9 cellular contexts compared by ENCODE assay signal in the genomic region with DNA sequence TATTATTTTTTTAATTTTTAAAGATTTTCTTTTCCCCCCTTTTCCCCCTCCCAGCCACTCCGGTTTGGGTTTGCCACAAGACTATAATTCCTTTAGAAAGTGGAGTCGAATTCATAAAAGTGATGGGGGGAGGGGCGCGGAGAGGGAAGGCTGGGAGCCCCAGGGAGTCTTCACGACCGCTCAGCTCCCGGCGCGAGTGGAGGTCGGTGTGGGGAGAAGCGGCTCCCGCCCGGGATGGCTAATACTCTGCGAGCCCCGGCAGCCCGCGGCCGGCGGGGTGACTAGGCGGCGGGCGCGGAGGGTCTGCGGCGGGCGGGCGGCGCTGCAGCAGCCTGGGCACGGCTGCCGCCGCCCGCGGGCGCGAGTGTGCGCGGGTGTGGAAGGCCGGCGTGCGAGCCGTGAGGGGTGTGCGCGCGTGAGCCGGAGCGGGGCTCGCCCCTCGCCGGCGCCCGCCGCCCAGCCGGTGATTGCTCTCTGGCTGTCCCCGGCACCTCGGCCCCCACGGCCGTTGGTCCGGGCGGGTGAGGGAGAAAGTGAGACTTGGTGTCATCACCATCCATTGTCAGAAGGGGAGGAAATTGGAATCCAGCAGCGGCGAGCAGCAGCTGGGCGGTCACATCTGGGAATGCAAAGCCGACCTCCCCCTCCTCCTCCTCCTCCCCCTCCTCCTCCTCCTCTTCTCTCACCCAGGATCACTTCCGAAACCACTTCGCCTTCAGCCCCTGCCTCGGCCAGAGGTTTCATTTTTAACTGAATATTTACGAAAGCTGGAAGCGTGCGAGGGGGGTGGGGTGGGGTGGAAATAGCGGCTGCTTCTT. TPM values are rescaled to one million over a fixed set of nuclear protein-coding genes. Genes with fewer than 3 reads are reported as not detected.
DNase-seq lines count a peak whose midpoint lies in the region; ATAC-seq and TF ChIP-seq lines count a peak whose summit lies in the region.
"Had no signal": no experiment of that assay in that cellular context is flagged by ENCODE, and none has a peak within 500 bp of the region (broad histone marks: within the 10 kb centered on the region; RNA-seq: fewer than 3 reads in every experiment).

A gene with protein sequence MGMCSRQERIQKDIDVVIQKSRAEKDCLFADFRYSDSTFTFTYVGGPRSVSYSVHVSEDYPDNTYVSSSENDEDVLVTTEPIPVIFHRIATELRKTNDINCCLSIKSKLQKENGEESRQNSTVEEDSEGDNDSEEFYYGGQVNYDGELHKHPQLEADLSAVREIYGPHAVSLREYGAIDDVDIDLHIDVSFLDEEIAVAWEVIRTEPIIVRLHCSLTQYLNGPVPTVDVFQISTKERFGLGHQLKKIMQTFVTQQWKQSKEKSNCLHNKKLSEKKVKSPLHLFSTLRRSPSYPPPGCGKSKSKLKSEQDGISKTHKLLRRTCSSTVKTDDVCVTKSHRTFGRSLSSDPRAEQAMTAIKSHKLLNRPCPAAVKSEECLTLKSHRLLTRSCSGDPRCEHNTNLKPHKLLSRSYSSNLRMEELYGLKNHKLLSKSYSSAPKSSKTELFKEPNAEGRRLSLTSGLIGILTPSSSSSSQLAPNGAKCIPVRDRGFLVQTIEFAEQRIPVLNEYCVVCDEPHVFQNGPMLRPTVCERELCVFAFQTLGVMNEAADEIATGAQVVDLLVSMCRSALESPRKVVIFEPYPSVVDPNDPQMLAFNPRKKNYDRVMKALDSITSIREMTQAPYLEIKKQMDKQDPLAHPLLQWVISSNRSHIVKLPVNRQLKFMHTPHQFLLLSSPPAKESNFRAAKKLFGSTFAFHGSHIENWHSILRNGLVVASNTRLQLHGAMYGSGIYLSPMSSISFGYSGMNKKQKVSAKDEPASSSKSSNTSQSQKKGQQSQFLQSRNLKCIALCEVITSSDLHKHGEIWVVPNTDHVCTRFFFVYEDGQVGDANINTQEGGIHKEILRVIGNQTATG (plus strand): TSS at position 377 of the 818 bp plus-strand sequence. CDS start 459 bp downstream, outside the sequence.

- peak within 1 kb of the TSS; percentile 78 for H3K4me2 ChIP-seq in BLaER1

- H3K27me3 Mint-ChIP-seq in T-helper 17 cell = no peaks in the 10 kb centered on the region

- TF ChIP-seq CTCF in astrocyte of the cerebellum (IDR thresholded peaks at IDR 0.05; ENCODE audit: low read depth, low read length, missing control alignments) (no peak), sigmoid colon (IDR thresholded peaks at IDR 0.05) (no peak)

- peak; percentile 36 to 42 (median 38) for DNase-seq in T-helper 17 cell
- DNase-seq in astrocyte of the cerebellum (ENCODE audit: low read depth) = no peak
- peak; percentile 78 for DNase-seq in sigmoid colon

- intact Hi-C loops in sigmoid colon (cut with DNase I) = loop anchor here (5.0 kb wide), 1 partner anchor 86 kb away; no protein-coding TSS in a partner anchor

- peaks cover 8% of the 10 kb centered on the region for H3K36me3 Mint-ChIP-seq in T-helper 17 cell (ENCODE audit: low read depth)

- peak within 1 kb of the TSS; percentile 82 for H3K4me3 ChIP-seq in BLaER1
- H3K4me3 ChIP-seq in HUES48 (ENCODE audit: low read depth, low read length) = peak within 1 kb of the TSS; percentile 98
- H3K4me3 ChIP-seq in astrocyte of the cerebellum (ENCODE audit: low read depth, low read length) = peak within 1 kb of the TSS; percentile 84
- H3K4me3 ChIP-seq in iPS-11a (ENCODE audit: low read depth, low read length) = peak within 1 kb of the TSS; percentile 73
- peak within 1 kb of the TSS; percentile 77 to 98 (median 86) for H3K4me3 ChIP-seq in sigmoid colon
- H3K4me3 ChIP-seq: K562 had no signal

- TF ChIP-seq POLR2A in sigmoid colon (IDR thresholded peaks at IDR 0.05) = no peak

- TF ChIP-seq EP300 in sigmoid colon (IDR thresholded peaks at IDR 0.05) = no peak

- ATAC-seq in GM19351 (IDR thresholded peaks at IDR 0.05; ENCODE audit: unreplicated experiment) = peak; percentile 44
- peak; percentile 32 for ATAC-seq in T-helper 17 cell
- no peak for ATAC-seq in HG03457 (IDR thresholded peaks at IDR 0.05; ENCODE audit: unreplicated experiment)
- ATAC-seq: K562 had no signal

- peaks cover 30% of the 10 kb centered on the region for H3K4me1 Mint-ChIP-seq in T-helper 17 cell

- H3K27ac ChIP-seq in BLaER1 (peak within 1 kb of the TSS; percentile 94), HUES48 (ENCODE audit: low read depth, low read length) (peak within 1 kb of the TSS; percentile 91), sigmoid colon (peak within 1 kb of the TSS; percentile 79 to 89 (median 83))

- H3K9ac ChIP-seq in BLaER1 (peak within 1 kb of the TSS; percentile 88), HUES48 (ENCODE audit: low read depth, low read length) (peak within 1 kb of the TSS; percentile 95)

- in situ Hi-C loops in astrocyte of the cerebellum (cut with HindIII; ENCODE audit: low sequenced_read_pairs) = no loop called here

- peak within 1 kb of the TSS; percentile 98 for H3K4me3 Mint-ChIP-seq in T-helper 17 cell

- 0 to 1% methylated on average over 70 of the region's 70 CpGs for WGBS in sigmoid colon, 2 donors

- H3K36me3 ChIP-seq in BLaER1 (no peaks in the 10 kb centered on the region), HUES48 (ENCODE audit: control insufficient read depth, insufficient read depth, low read length) (no peaks in the 10 kb centered on the region), sigmoid colon (no peaks in the 10 kb centered on the region)

- peak within 1 kb of the TSS; percentile 100 for H3K27ac Mint-ChIP-seq in T-helper 17 cell

- H3K9me3 ChIP-seq in BLaER1 (no peaks in the 10 kb centered on the region), HUES48 (ENCODE audit: control insufficient read depth, insufficient read depth, low read length) (no peaks in the 10 kb centered on the region), T-helper 17 cell (ENCODE audit: control insufficient read depth, low read length, poor library complexity, severe bottlenecking) (no peaks in the 10 kb centered on the region), sigmoid colon (no peaks in the 10 kb centered on the region)

- H3K27me3 ChIP-seq in BLaER1 (no peaks in the 10 kb centered on the region), HUES48 (ENCODE audit: control insufficient read depth, insufficient read depth, low read length) (peaks cover 12% of the 10 kb centered on the region), sigmoid colon (no peaks in the 10 kb centered on the region)

- H3K4me1 ChIP-seq in BLaER1 (peaks cover 27% of the 10 kb centered on the region), HUES48 (ENCODE audit: control insufficient read depth, insufficient read depth, low read length) (peaks cover 14% of the 10 kb centered on the region), sigmoid colon (peaks cover 0 to 25% (median 10%) of the 10 kb centered on the region in 4 donors)

- no peaks in the 10 kb centered on the region for H4K20me1 ChIP-seq in BLaER1

RNA-seq across cellular contexts. Expression of the gene that starts here (rescaled TPM):
- total RNA-seq in T-helper 17 cell (100 to 1,000 TPM; 183 to 204 TPM), sigmoid colon (10 to 100 TPM in 3 of 4 donors, 1 to 10 TPM in 1; 9.3 to 26.9 (median 14.9) TPM)
- 10 to 100 TPM in 1 of 3 donors, 1 to 10 TPM in 2; 1.8 to 13.6 (median 4.8) TPM for polyA plus RNA-seq in sigmoid colon

Comparison
In these comparisons a context has a peak if more than half of its experiments do, and no peak if none do; other contexts are left out.
1. RNA of the gene that starts here (total RNA-seq): 183 to 204 TPM in T-helper 17 cell; 9.3 to 26.9 TPM in sigmoid colon; every median in the first group is over 4 times any median in the second.
2. Peak in every context shown above with its lines, with median percentiles within 50 percentile points of each other: H3K27ac ChIP-seq and H3K4me3 ChIP-seq.